19 cellular contexts compared by ENCODE assay signal in genomic region chr9:72661401-72662135, GRCh38.
DNase-seq lines count a peak whose midpoint lies in the region; ATAC-seq, FAIRE-seq and TF ChIP-seq lines count a peak whose summit lies in the region.
"Had no signal": no experiment of that assay in that cellular context is flagged by ENCODE, and none has a peak within 500 bp of the region (broad histone marks: within the 10 kb centered on the region; RNA-seq: fewer than 3 reads in every experiment).

No MANE protein-coding gene starts in this region.

- H2BK15ac ChIP-seq in IMR-90 (ENCODE audit: low read depth, low read length) = no peak overlapping the region

- no peak overlapping the region; the same call in 1 of the 2 replicates for H3K4me2 ChIP-seq in IMR-90 (ENCODE audit: low read depth, low read length)

- POLR2A ChIA-PET in BJ (lab: Charles Lee) = no interaction called here
- POLR2A ChIA-PET in IMR-90 (lab: Charles Lee; ENCODE audit: unreplicated experiment) = no interaction called here

- FAIRE-seq in small intestine (lab: Jason Lieb, UNC) = no peak
- FAIRE-seq: GM12878, HTR-8/SVneo, islet of Langerhans had no signal

- H3K4me1 ChIP-seq in IMR-90 (ENCODE audit: control insufficient read depth, insufficient read depth, low read length) (peaks cover 2% of the 10 kb centered on the region; the same call in 1 of the 2 replicates), small intestine (ENCODE audit: control insufficient read depth in 2 of 2, insufficient read depth in 1 of 2, low read depth in 1 of 2, low read length in 1 of 2) (no peaks in the 10 kb centered on the region), SJCRH30 (no peaks in the 10 kb centered on the region)
- H3K4me1 ChIP-seq: adrenal gland, spleen had no signal

- no CpG with 5 or more reads among the region's 2 CpGs for WGBS in IMR-90 (ENCODE audit: extremely low coverage in 2 of 2, insufficient read length in 1 of 2), 2 experiments
- 79 to 90% (median 81%) methylated on average over 2 of the region's 2 CpGs for WGBS in small intestine, 3 donors

- H2AFZ ChIP-seq in IMR-90 (replicated peaks; ENCODE audit: low read length, poor library complexity) = no peak overlapping the region

- H4K5ac ChIP-seq in IMR-90 (ENCODE audit: low read depth, low read length) = no peak overlapping the region

- in situ Hi-C loops in IMR-90 (cut with MboI; ENCODE audit: low sequenced_read_pairs) = no loop called here

- H4K91ac ChIP-seq in IMR-90 (ENCODE audit: insufficient read depth, low read depth, low read length) = no peak overlapping the region

- H3K4me3 ChIP-seq in BJ (ENCODE audit: low read depth, low read length) (no peak overlapping the region), IMR-90 (ENCODE audit: insufficient read depth, low read depth, low read length) (no peak overlapping the region), epithelial cell of esophagus (ENCODE audit: low read length) (no peak overlapping the region), small intestine (ENCODE audit: low read depth in 1 of 2, low read length in 2 of 2) (no peak overlapping the region), SJCRH30 (no peak overlapping the region)
- H3K4me3 ChIP-seq: adrenal gland, GM12878, spleen had no signal

- H3K9me3 ChIP-seq in IMR-90 (ENCODE audit: control insufficient read depth, insufficient read depth, low read length) = no peaks in the 10 kb centered on the region
- no peaks in the 10 kb centered on the region for H3K9me3 ChIP-seq in small intestine (ENCODE audit: control insufficient read depth, low read depth)
- H3K9me3 ChIP-seq in SJCRH30 (replicated peaks) = no peaks in the 10 kb centered on the region
- H3K9me3 ChIP-seq: adrenal gland, neutrophil, spleen had no signal

- no peak overlapping the region for H3K56ac ChIP-seq in IMR-90 (ENCODE audit: extremely low read depth, insufficient read depth, low read length)

- no peak overlapping the region for H3K14ac ChIP-seq in IMR-90 (replicated peaks; ENCODE audit: low read depth, low read length)

- no peaks in the 10 kb centered on the region for H3K9me1 ChIP-seq in IMR-90 (ENCODE audit: insufficient read depth, low read length)

- CTCF ChIA-PET in BJ (lab: Yijun Ruan, JAX) = interaction anchor here (1.1 kb wide), 1 partner anchor 11 kb away, joined by 3 read pairs; no protein-coding TSS in a partner anchor
- CTCF ChIA-PET in IMR-90 (lab: Yijun Ruan, JAX) = no interaction called here

- no peak overlapping the region for H2AK9ac ChIP-seq in IMR-90 (replicated peaks; ENCODE audit: low read depth, low read length, poor library complexity)

- H4K8ac ChIP-seq in IMR-90 (ENCODE audit: low read depth in 2 of 2, low read length in 2 of 2) = no peak overlapping the region

- no peak overlapping the region for H2BK20ac ChIP-seq in IMR-90 (ENCODE audit: low read depth, low read length)

- H3K36me3 ChIP-seq in BJ (ENCODE audit: control insufficient read depth, insufficient read depth, low read length) (no peaks in the 10 kb centered on the region), IMR-90 (ENCODE audit: control insufficient read depth, insufficient read depth, low read length) (no peaks in the 10 kb centered on the region), small intestine (ENCODE audit: control insufficient read depth in 2 of 2, insufficient read depth in 2 of 2, low read length in 2 of 2) (no peaks in the 10 kb centered on the region), SJCRH30 (no peaks in the 10 kb centered on the region)
- H3K36me3 ChIP-seq: adrenal gland, neutrophil, spleen had no signal

- ATAC-seq in IMR-90 (ENCODE audit: low read depth) = peak; percentile 74
- ATAC-seq: GM12878; stimulated activated naive CD8-positive, alpha-beta T cell treated with anti-CD3 and anti-CD28 coated beads, Interleukin-15, Interleukin-2, amounts not matched to agents 100 U/mL and 50 U/mL, for 24 hours had no signal

- H2AK5ac ChIP-seq in IMR-90 (ENCODE audit: low read depth, low read length) = no peak overlapping the region

- H2BK120ac ChIP-seq in IMR-90 (ENCODE audit: low read depth, low read length) = no peak overlapping the region

- TF ChIP-seq RAD21 in IMR-90 (IDR thresholded peaks at IDR 0.05; ENCODE audit: low read length) = no peak

- DNase-seq in BJ (ENCODE audit: low read depth) (peak; percentile 25), IMR-90 (peak; percentile 64), epithelial cell of esophagus (ENCODE audit: low read depth) (peak; percentile 72), non-pigmented ciliary epithelial cell (ENCODE audit: low read depth) (peak; percentile 55), small intestine (no peak), iPS-NIHi7 (ENCODE audit: extremely low spot score) (no peak), SJCRH30 (no peak), HuH-7 (ENCODE audit: low spot score) (no peak)
- DNase-seq: activated CD4-positive, alpha-beta T cell treated with anti-CD3 and anti-CD28 coated beads, Interleukin-2, amount 50 U/mL, for 48 hours; adrenal gland; cortex of kidney; foreskin melanocyte; midbrain; spleen; stimulated activated naive CD8-positive, alpha-beta T cell treated with anti-CD3 and anti-CD28 coated beads, Interleukin-15, Interleukin-2, amounts not matched to agents 100 U/mL and 50 U/mL, for 24 hours had no signal

- H3K18ac ChIP-seq in IMR-90 (ENCODE audit: low read depth, low read length) = no peak overlapping the region

- H3K79me1 ChIP-seq in IMR-90 (ENCODE audit: low read depth in 1 of 2, low read length in 2 of 2) = no peaks in the 10 kb centered on the region

- H3K27me3 ChIP-seq in BJ (ENCODE audit: control insufficient read depth, insufficient read depth, low read length) = no peaks in the 10 kb centered on the region
- H3K27me3 ChIP-seq in IMR-90 (ENCODE audit: control insufficient read depth, insufficient read depth, low read length) = peaks cover 5% of the 10 kb centered on the region; the same call in 1 of the 2 replicates
- no peaks in the 10 kb centered on the region for H3K27me3 ChIP-seq in small intestine (ENCODE audit: control insufficient read depth in 2 of 2, insufficient read depth in 2 of 2, low read length in 2 of 2)
- H3K27me3 ChIP-seq in SJCRH30 = no peaks in the 10 kb centered on the region
- H3K27me3 ChIP-seq: adrenal gland, spleen had no signal

- TF ChIP-seq CTCF in BJ (IDR thresholded peaks at IDR 0.05; ENCODE audit: insufficient read depth, low read depth, low read length) (no peak), IMR-90 (conservative IDR thresholded peaks at IDR 0.05; ENCODE audit: low read depth, low read length) (no peak), epithelial cell of esophagus (IDR thresholded peaks at IDR 0.05; ENCODE audit: insufficient read depth, low read depth, low read length, missing control alignments) (no peak)

- H3K23ac ChIP-seq in IMR-90 (ENCODE audit: low read depth, low read length) = no peak overlapping the region

- TF ChIP-seq POLR2A in IMR-90 (IDR thresholded peaks at IDR 0.05; ENCODE audit: low read depth, low read length) = no peak

- dilution Hi-C loops in IMR-90 (cut with HindIII; ENCODE audit: low sequenced_read_pairs, unreplicated experiment) = no loop called here

- H3K4ac ChIP-seq in IMR-90 (ENCODE audit: low read depth, low read length) = no peak overlapping the region

- intact Hi-C loops in IMR-90 (cut with micrococcal nuclease) = no loop called here

- no peak overlapping the region for H2BK5ac ChIP-seq in IMR-90 (ENCODE audit: low read depth, low read length, poor library complexity, severe bottlenecking)

- H3K27ac ChIP-seq in IMR-90 (ENCODE audit: insufficient read depth, low read length) (no peak overlapping the region), small intestine (ENCODE audit: low read depth in 1 of 2, low read length in 1 of 2) (no peak overlapping the region), SJCRH30 (no peak overlapping the region)
- H3K27ac ChIP-seq: adrenal gland, neutrophil, spleen had no signal

- BruUV-seq in IMR-90 (replicated peaks; lab: Mats Ljungman, UMichigan) = no TSS peak

- no peaks in the 10 kb centered on the region for H4K20me1 ChIP-seq in IMR-90 (ENCODE audit: insufficient read depth, low read length)

- no peak overlapping the region for H3K9ac ChIP-seq in IMR-90 (ENCODE audit: low read depth, low read length)

TF ChIP-seq in IMR-90, 13 proteins besides CTCF, POLR2A, EP300 and RAD21:
- TF ChIP-seq MAFK (IDR thresholded peaks at IDR 0.05; ENCODE audit: low read depth, low read length) (no peak), FOS (IDR thresholded peaks at IDR 0.05; ENCODE audit: low read depth, low read length) (no peak), ELK1 (IDR thresholded peaks at IDR 0.05; ENCODE audit: borderline replicate concordance, low read depth, low read length) (no peak), BHLHE40 (IDR thresholded peaks at IDR 0.05; ENCODE audit: low read depth, low read length) (no peak), MAZ (IDR thresholded peaks at IDR 0.05; ENCODE audit: borderline replicate concordance, low read depth, low read length) (no peak)
- TF ChIP-seq, protein P1, sequence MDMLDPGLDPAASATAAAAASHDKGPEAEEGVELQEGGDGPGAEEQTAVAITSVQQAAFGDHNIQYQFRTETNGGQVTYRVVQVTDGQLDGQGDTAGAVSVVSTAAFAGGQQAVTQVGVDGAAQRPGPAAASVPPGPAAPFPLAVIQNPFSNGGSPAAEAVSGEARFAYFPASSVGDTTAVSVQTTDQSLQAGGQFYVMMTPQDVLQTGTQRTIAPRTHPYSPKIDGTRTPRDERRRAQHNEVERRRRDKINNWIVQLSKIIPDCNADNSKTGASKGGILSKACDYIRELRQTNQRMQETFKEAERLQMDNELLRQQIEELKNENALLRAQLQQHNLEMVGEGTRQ (IDR thresholded peaks at IDR 0.05; ENCODE audit: low read depth, low read length) = no peak

Comparison
In these comparisons a context has a peak if more than half of its experiments do, and no peak if none do; other contexts are left out.
1. DNase-seq: peak in BJ (single experiment), IMR-90 (single experiment), epithelial cell of esophagus (single experiment) and non-pigmented ciliary epithelial cell (single experiment); none in small intestine (single experiment), iPS-NIHi7 (single experiment), SJCRH30 (0 of 2) and HuH-7 (single experiment).